In genomic region chr11:112073941-112074811, GRCh38 we compare ENCODE assay signal across 8 cellular contexts. TPM values are rescaled to one million over a fixed set of nuclear protein-coding genes. Genes with fewer than 3 reads are reported as not detected.
DNase-seq lines count a peak whose midpoint lies in the region; ATAC-seq and TF ChIP-seq lines count a peak whose summit lies in the region.

TSS of gene NKAPD1 (plus strand) at chr11:112074299. CDS start at chr11:112075575, 1,276 bp downstream.
TSS of gene PIH1D2 (minus strand) at chr11:112074017. CDS start at chr11:112073174, 843 bp downstream.

- H3K27ac ChIP-seq in OCI-LY7 (ENCODE audit: low read depth, low read length, poor library complexity, severe bottlenecking) (peak within 1 kb of the TSS; percentile 63), esophagus (ENCODE audit: low read depth in 2 of 2, low read length in 1 of 2) (peak within 1 kb of the TSS; percentile 88 to 97)

- ATAC-seq in GM21515 (IDR thresholded peaks at IDR 0.05; ENCODE audit: unreplicated experiment): peak; percentile 87

- H3K36me3 ChIP-seq in OCI-LY7 (ENCODE audit: insufficient read depth, low read length) (peaks cover 35% of the 10 kb centered on the region), esophagus (ENCODE audit: control insufficient read depth in 2 of 2, insufficient read depth in 2 of 2, low read length in 1 of 2) (no peaks in the 10 kb centered on the region), mucosa of stomach (ENCODE audit: control insufficient read depth, insufficient read depth, low read length) (peaks cover 5% of the 10 kb centered on the region)

- TSS peak; percentile 65 for BruUV-seq in OCI-LY7 (replicated peaks; lab: Mats Ljungman, UMichigan)

- H3K9me3 ChIP-seq in OCI-LY7 (ENCODE audit: low read length) (no peaks in the 10 kb centered on the region), esophagus (ENCODE audit: control insufficient read depth in 2 of 2, insufficient read depth in 1 of 2, low read depth in 1 of 2, low read length in 1 of 2) (no peaks in the 10 kb centered on the region), mucosa of stomach (ENCODE audit: control insufficient read depth, low read length) (no peaks in the 10 kb centered on the region)

- WGBS in esophagus, 2 donors: 0 to 1% methylated on average over 42 to 43 of the region's 43 CpGs

- no peak for TF ChIP-seq CTCF in OCI-LY7 (conservative IDR thresholded peaks at IDR 0.05; ENCODE audit: low read length)

- H3K27me3 ChIP-seq in esophagus (ENCODE audit: control insufficient read depth in 1 of 2, insufficient read depth in 2 of 2, low read length in 2 of 2): no peaks in the 10 kb centered on the region
- H3K27me3 ChIP-seq in mucosa of stomach (ENCODE audit: control insufficient read depth, insufficient read depth, low read length): no peaks in the 10 kb centered on the region

- POLR2A ChIA-PET in OCI-LY7 (lab: Charles Lee): interaction anchor here (0.7 to 1.5 kb wide), 2 partner anchors 8 to 136 kb away, joined by 3 to 4 read pairs; no protein-coding TSS in a partner anchor

- H3K79me2 ChIP-seq in OCI-LY7 (ENCODE audit: insufficient read depth, low read depth, low read length): peaks cover 25% of the 10 kb centered on the region

- H3K4me2 ChIP-seq in OCI-LY7 (ENCODE audit: low read length): peak within 1 kb of the TSS; percentile 83

- H4K20me1 ChIP-seq in OCI-LY7 (ENCODE audit: insufficient read depth, low read length): no peaks in the 10 kb centered on the region

- CTCF ChIA-PET in OCI-LY7 (lab: Charles Lee; ENCODE audit: unreplicated experiment): no interaction called here

- peak within 1 kb of the TSS; percentile 94 for H3K9ac ChIP-seq in mucosa of stomach (ENCODE audit: low read length)

- H3K9me2 ChIP-seq in OCI-LY7 (ENCODE audit: insufficient read depth, low read length): no peaks in the 10 kb centered on the region

- peak within 1 kb of the TSS; percentile 94 for H2AFZ ChIP-seq in OCI-LY7 (ENCODE audit: low read length)

- DNase-seq in DMS 273 (lab: John Stamatoyannopoulos, UW; ENCODE audit: unreplicated experiment) (peak; percentile 90), HuH-7 (ENCODE audit: low spot score) (peak; percentile 69), OCI-LY7 (ENCODE audit: low spot score) (peak; percentile 88), activated T-cell treated with anti-CD3 and anti-CD28 coated beads for 48 hours (ENCODE audit: low read depth) (peak; percentile 67)
- DNase-seq in stimulated activated CD8-positive, alpha-beta memory T cell treated with anti-CD3 and anti-CD28 coated beads, Interleukin-4, amount 100 ng/mL, for 48 hours: peak; percentile 87

- H3K4me1 ChIP-seq in OCI-LY7 (ENCODE audit: insufficient read depth, low read length, poor library complexity, severe bottlenecking): peaks cover 16% of the 10 kb centered on the region
- H3K4me1 ChIP-seq in esophagus (ENCODE audit: control insufficient read depth in 2 of 2, insufficient read depth in 2 of 2, low read length in 1 of 2): no peaks in the 10 kb centered on the region
- peaks cover 5% of the 10 kb centered on the region for H3K4me1 ChIP-seq in mucosa of stomach (ENCODE audit: control insufficient read depth, insufficient read depth, low read length)

- intact Hi-C loops in OCI-LY7 (cut with micrococcal nuclease; ENCODE audit: unreplicated experiment): loop anchor here (1.0 kb wide), 1 partner anchor 49 kb away; the partner anchor contains the start of gene DLAT

- H3K4me3 ChIP-seq in OCI-LY7 (ENCODE audit: low read depth, low read length, poor library complexity, severe bottlenecking) (peak within 1 kb of the TSS; percentile 96), esophagus (ENCODE audit: low read depth in 1 of 2, low read length in 2 of 2) (peak within 1 kb of the TSS; percentile 80 to 92), mucosa of stomach (ENCODE audit: low read length) (peak within 1 kb of the TSS; percentile 89)

RNA-seq across cellular contexts. Expression of gene NKAPD1, which starts in this region (rescaled TPM):
- 21.3 and 39.6 TPM in 2 replicates for total RNA-seq in OCI-LY7 (2014; rRNA removed; shearing (Covaris generic))
- total RNA-seq in OCI-LY7 (2022): 30.7 and 31.1 TPM in 2 replicates
- polyA plus RNA-seq in esophagus: 10 to 100 TPM in 1 of 2 donors, 1 to 10 TPM in 1; 9.0 to 10.8 TPM

RNA-seq across cellular contexts. Expression of gene PIH1D2, which starts in this region (rescaled TPM):
- 0.95 and 1.3 TPM in 2 replicates for total RNA-seq in OCI-LY7 (2014; rRNA removed; shearing (Covaris generic))
- 0.61 and 2.6 TPM in 2 replicates for total RNA-seq in OCI-LY7 (2022)
- polyA plus RNA-seq in esophagus: 1 to 10 TPM; 1.7 to 1.8 TPM

Comparison
In these comparisons a context has a peak if more than half of its experiments do, and no peak if none do; other contexts are left out.
1. Peak in every context shown above with its lines: DNase-seq, ATAC-seq, H3K4me3 ChIP-seq and H3K27ac ChIP-seq.